11 cellular contexts compared by ENCODE assay signal in the genomic region with DNA sequence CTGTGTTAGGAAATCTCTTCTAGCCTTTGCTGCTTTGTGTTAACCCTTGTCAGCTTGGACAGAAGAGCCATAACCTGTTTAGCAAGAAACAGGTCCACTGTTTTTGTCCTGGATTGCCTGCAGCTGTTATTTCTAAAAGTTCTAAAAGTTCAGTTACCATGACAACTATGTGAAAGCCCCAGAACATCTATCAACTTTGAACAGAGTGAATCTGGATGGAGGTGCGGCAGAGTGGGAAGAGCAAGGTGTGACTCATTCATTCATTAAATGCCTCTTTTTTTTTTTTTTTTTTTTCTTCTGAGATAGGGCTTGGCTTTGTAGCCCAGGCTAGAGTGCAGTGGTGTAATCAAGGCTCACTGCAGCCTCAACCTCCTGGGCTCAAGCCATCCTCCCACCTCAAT. TPM values are rescaled to one million over a fixed set of nuclear protein-coding genes. Genes with fewer than 3 reads are reported as not detected.
DNase-seq lines count a peak whose midpoint lies in the region; ATAC-seq, FAIRE-seq and TF ChIP-seq lines count a peak whose summit lies in the region.
"Had no signal": no experiment of that assay in that cellular context is flagged by ENCODE, and none has a peak within 500 bp of the region (broad histone marks: within the 10 kb centered on the region; RNA-seq: fewer than 3 reads in every experiment).

No MANE protein-coding gene starts in this region.

- no peaks in the 10 kb centered on the region for H3K27me3 ChIP-seq in pancreas

- WGBS in pancreas, 2 donors, result 41 to 52% methylated on average over 1 of the region's 1 CpG

- ATAC-seq in pancreas (peak in 3 of 4 donors; percentile 21 to 58 (median 48)), left ventricle myocardium superior (no peak)
- ATAC-seq: Panc1 had no signal

- DNase-seq in ELR (ENCODE audit: low read depth) (peak; percentile 62), NCI-H226 (peak; percentile 33), fibroblast of mammary gland (ENCODE audit: low read depth) (peak; percentile 71), pancreas (no peak), UCSD-AML1 (lab: John Stamatoyannopoulos, UW; ENCODE audit: unreplicated experiment) (no peak), left ventricle myocardium superior (no peak), OCI-M2 (lab: John Stamatoyannopoulos, UW; ENCODE audit: unreplicated experiment) (no peak), GF-D8 (lab: John Stamatoyannopoulos, UW) (no peak)
- DNase-seq: amygdala had no signal

- no peaks in the 10 kb centered on the region for H3K36me3 ChIP-seq in pancreas

- H3K4me1 ChIP-seq in pancreas, result no peaks in the 10 kb centered on the region

- H3K27ac ChIP-seq in pancreas, result no peak overlapping the region
- H3K27ac ChIP-seq: KMS-11 had no signal

- intact Hi-C loops in pancreas (cut with DNase I) (no loop called here), left ventricle myocardium superior (cut with micrococcal nuclease) (no loop called here)

- TF ChIP-seq CTCF in fibroblast of mammary gland (conservative IDR thresholded peaks at IDR 0.05; ENCODE audit: control insufficient read depth, insufficient read depth, low read depth, low read length) (no peak), pancreas (IDR thresholded peaks at IDR 0.05) (no peak)

- H3K4me3 ChIP-seq in fibroblast of mammary gland (ENCODE audit: control insufficient read depth, low read depth, low read length) (no peak overlapping the region), pancreas (no peak overlapping the region)

- no peaks in the 10 kb centered on the region for H3K9me3 ChIP-seq in pancreas

- FAIRE-seq in pancreas (lab: Jason Lieb, UNC), result no peak

RNA-seq across cellular contexts. Expression of a gene that starts 50.5 kb away (rescaled TPM):
- total RNA-seq in pancreas (10 to 100 TPM in 4 of 6 donors, 1 to 10 TPM in 2; 9.9 to 18.3 (median 14.0) TPM), left ventricle myocardium superior (65.9 TPM)
- polyA plus RNA-seq in pancreas, result 10 to 100 TPM; 29.6 to 38.7 TPM

Comparison
In these comparisons a context has a peak if more than half of its experiments do, and no peak if none do; other contexts are left out.
1. DNase-seq: peak in ELR (single experiment), NCI-H226 (single experiment) and fibroblast of mammary gland (single experiment); none in pancreas (0 of 6), UCSD-AML1 (single experiment), left ventricle myocardium superior (single experiment), OCI-M2 (single experiment) and GF-D8 (single experiment).